8 cellular contexts compared by ENCODE assay signal in the genomic region with DNA sequence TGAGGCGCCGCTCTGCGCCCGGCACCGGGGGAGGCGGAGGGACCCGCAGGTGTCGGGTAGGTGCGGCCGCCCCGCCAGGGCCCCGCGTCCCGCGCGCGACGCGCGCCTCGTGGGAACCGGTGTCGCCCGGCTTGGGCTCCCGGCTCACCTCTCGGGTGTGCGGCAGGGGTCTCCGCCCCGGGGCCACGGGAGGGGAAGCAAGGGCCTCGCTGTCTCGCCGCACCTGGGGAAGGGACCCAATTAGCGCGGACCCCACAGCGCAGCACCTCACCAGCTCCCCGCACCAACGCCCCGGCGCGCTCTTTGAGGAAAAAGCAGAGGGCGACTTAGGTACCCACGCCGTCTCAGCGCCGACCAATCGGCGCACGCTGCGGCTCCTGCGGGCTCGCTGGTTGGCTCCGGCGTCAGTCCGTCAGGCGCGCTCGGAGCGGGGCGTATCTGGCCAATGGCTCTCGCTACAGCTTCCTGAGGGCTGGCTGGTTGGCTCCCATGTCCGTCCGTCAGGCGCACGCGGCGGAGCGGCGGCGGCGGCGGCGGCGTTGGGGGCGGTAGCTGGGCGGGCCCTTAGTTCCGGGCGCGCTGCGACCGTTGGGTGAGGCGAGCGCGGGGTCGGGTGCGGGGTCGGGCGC. TPM values are rescaled to one million over a fixed set of nuclear protein-coding genes. Genes with fewer than 3 reads are reported as not detected.
DNase-seq lines count a peak whose midpoint lies in the region; ATAC-seq and TF ChIP-seq lines count a peak whose summit lies in the region.

A gene with protein sequence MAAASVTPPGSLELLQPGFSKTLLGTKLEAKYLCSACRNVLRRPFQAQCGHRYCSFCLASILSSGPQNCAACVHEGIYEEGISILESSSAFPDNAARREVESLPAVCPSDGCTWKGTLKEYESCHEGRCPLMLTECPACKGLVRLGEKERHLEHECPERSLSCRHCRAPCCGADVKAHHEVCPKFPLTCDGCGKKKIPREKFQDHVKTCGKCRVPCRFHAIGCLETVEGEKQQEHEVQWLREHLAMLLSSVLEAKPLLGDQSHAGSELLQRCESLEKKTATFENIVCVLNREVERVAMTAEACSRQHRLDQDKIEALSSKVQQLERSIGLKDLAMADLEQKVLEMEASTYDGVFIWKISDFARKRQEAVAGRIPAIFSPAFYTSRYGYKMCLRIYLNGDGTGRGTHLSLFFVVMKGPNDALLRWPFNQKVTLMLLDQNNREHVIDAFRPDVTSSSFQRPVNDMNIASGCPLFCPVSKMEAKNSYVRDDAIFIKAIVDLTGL (plus strand): TSS at position 567 of the 629 bp plus-strand sequence. CDS start 12,225 bp downstream, outside the sequence.

- no peaks in the 10 kb centered on the region for H3K27me3 Mint-ChIP-seq in naive B cell

- no peak for TF ChIP-seq CTCF in DOHH2 (IDR thresholded peaks at IDR 0.05; ENCODE audit: low read depth, low read length, poor library complexity, severe bottlenecking)

- H2AFZ ChIP-seq in GM23248: peak within 1 kb of the TSS; percentile 93

- peaks cover 3% of the 10 kb centered on the region; the same call in 1 of the 2 replicates for H4K20me1 ChIP-seq in DOHH2 (ENCODE audit: control insufficient read depth, insufficient read depth, low read depth, low read length)
- H4K20me1 ChIP-seq in GM23248 (ENCODE audit: insufficient read depth): no peaks in the 10 kb centered on the region

- H3K27me3 ChIP-seq in DOHH2 (ENCODE audit: control insufficient read depth, low read length) (peaks cover 5% of the 10 kb centered on the region; the same call in 1 of the 2 replicates), GM23248 (replicated peaks; ENCODE audit: insufficient read depth) (no peaks in the 10 kb centered on the region)

- H3K79me2 ChIP-seq in DOHH2 (ENCODE audit: control insufficient read depth, low read length): peaks cover 56% of the 10 kb centered on the region
- H3K79me2 ChIP-seq in GM23248 (ENCODE audit: insufficient read depth): peaks cover 44% of the 10 kb centered on the region

- H3K36me3 ChIP-seq in DOHH2 (ENCODE audit: control insufficient read depth, low read length): peaks cover 33% of the 10 kb centered on the region
- H3K36me3 ChIP-seq in GM23248 (ENCODE audit: low read depth): no peaks in the 10 kb centered on the region

- peak; percentile 91 to 92 for ATAC-seq in naive B cell (ENCODE audit: low read depth in 2 of 2)
- ATAC-seq in stimulated activated effector memory CD8-positive, alpha-beta T cell treated with anti-CD3 and anti-CD28 coated beads, Interleukin-12 subunit alpha, Interleukin-12 subunit beta, amount 100 ng/mL, for 72 hours: peak; percentile 92

- H3K9me2 ChIP-seq in DOHH2 (replicated peaks; ENCODE audit: control insufficient read depth, low read length): no peaks in the 10 kb centered on the region
- H3K9me2 ChIP-seq in GM23248 (ENCODE audit: insufficient read depth): no peaks in the 10 kb centered on the region

- no peaks in the 10 kb centered on the region for H3K36me3 Mint-ChIP-seq in naive B cell
- H3K36me3 Mint-ChIP-seq in stimulated activated effector memory CD8-positive, alpha-beta T cell treated with anti-CD3 and anti-CD28 coated beads, Interleukin-12 subunit alpha, Interleukin-12 subunit beta, amount 100 ng/mL, for 72 hours: peaks cover 53% of the 10 kb centered on the region

- H3K4me1 ChIP-seq in DOHH2 (ENCODE audit: control insufficient read depth, low read length) (peaks cover 24% of the 10 kb centered on the region), GM23248 (ENCODE audit: insufficient read depth) (peaks cover 10% of the 10 kb centered on the region)

- H3F3A ChIP-seq in DOHH2 (ENCODE audit: control insufficient read depth, insufficient read depth) (no peaks in the 10 kb centered on the region), GM23248 (ENCODE audit: insufficient read depth) (0 out of 2 replicates have a peak, but pooled peaks cover 9% of the 10 kb centered on the region)

- peak; percentile 99 for DNase-seq in GM23248
- peak; percentile 95 to 96 for DNase-seq in Kasumi-1 (lab: John Stamatoyannopoulos, UW)
- DNase-seq in RKO (ENCODE audit: low spot score): peak; percentile 100
- DNase-seq in activated T-helper 1 cell treated with Interleukin-2 at 50 U/mL for 16 hours (ENCODE audit: low read depth): peak; percentile 97
- DNase-seq in fibroblast of gingiva (ENCODE audit: low read depth): peak; percentile 100
- DNase-seq in naive B cell: peak; percentile 97
- peak; percentile 96 to 99 for DNase-seq in stimulated activated effector memory CD8-positive, alpha-beta T cell treated with anti-CD3 and anti-CD28 coated beads, Interleukin-12 subunit alpha, Interleukin-12 subunit beta, amount 100 ng/mL, for 72 hours (ENCODE audit: low spot score in 2 of 2)

- H3K4me3 ChIP-seq in DOHH2 (ENCODE audit: low read length): peak within 1 kb of the TSS; percentile 79
- H3K4me3 ChIP-seq in GM23248: peak within 1 kb of the TSS; percentile 89

- no peaks in the 10 kb centered on the region for H3K9me3 Mint-ChIP-seq in naive B cell
- no peaks in the 10 kb centered on the region for H3K9me3 Mint-ChIP-seq in stimulated activated effector memory CD8-positive, alpha-beta T cell treated with anti-CD3 and anti-CD28 coated beads, Interleukin-12 subunit alpha, Interleukin-12 subunit beta, amount 100 ng/mL, for 72 hours

- H3K4me1 Mint-ChIP-seq in naive B cell: peaks cover 20 to 46% (median 29%) of the 10 kb centered on the region in 3 donors
- peaks cover 48% of the 10 kb centered on the region for H3K4me1 Mint-ChIP-seq in stimulated activated effector memory CD8-positive, alpha-beta T cell treated with anti-CD3 and anti-CD28 coated beads, Interleukin-12 subunit alpha, Interleukin-12 subunit beta, amount 100 ng/mL, for 72 hours

- peak within 1 kb of the TSS; percentile 64 to 93 (median 86) for H3K27ac Mint-ChIP-seq in naive B cell
- peak within 1 kb of the TSS; percentile 94 for H3K27ac Mint-ChIP-seq in stimulated activated effector memory CD8-positive, alpha-beta T cell treated with anti-CD3 and anti-CD28 coated beads, Interleukin-12 subunit alpha, Interleukin-12 subunit beta, amount 100 ng/mL, for 72 hours

- H3K9me3 ChIP-seq in DOHH2 (ENCODE audit: control insufficient read depth, insufficient read depth, low read length) (no peaks in the 10 kb centered on the region), GM23248 (ENCODE audit: low read depth) (no peaks in the 10 kb centered on the region)

- in situ Hi-C loops in GM23248 (cut with MboI): no loop called here

- peak within 1 kb of the TSS; percentile 49 for H3K27ac ChIP-seq in DOHH2 (ENCODE audit: low read depth, low read length)
- H3K27ac ChIP-seq in GM23248: peak within 1 kb of the TSS; percentile 42

- WGBS in GM23248 (ENCODE audit: low coverage in 1 of 2, low lambda C conversion rate in 2 of 2, missing lambda C conversion rate in 2 of 2), 2 experiments: 2% methylated on average over 54 to 62 of the region's 88 CpGs

- H3K4me3 Mint-ChIP-seq in naive B cell: peak within 1 kb of the TSS; percentile 80 to 91 (median 88)
- H3K4me3 Mint-ChIP-seq in stimulated activated effector memory CD8-positive, alpha-beta T cell treated with anti-CD3 and anti-CD28 coated beads, Interleukin-12 subunit alpha, Interleukin-12 subunit beta, amount 100 ng/mL, for 72 hours: peak within 1 kb of the TSS; percentile 96

- H3K4me2 ChIP-seq in DOHH2 (ENCODE audit: low read length) (peak within 1 kb of the TSS; percentile 92), GM23248 (ENCODE audit: unreplicated experiment) (peak within 1 kb of the TSS; percentile 94)

- peak within 1 kb of the TSS; percentile 85 for H3K9ac ChIP-seq in GM23248

RNA-seq across cellular contexts. Expression of the gene that starts here (rescaled TPM):
- total RNA-seq in GM23248 (2014; rRNA removed; shearing (Covaris generic)): 8.1 and 11.5 TPM in 2 replicates
- polyA plus RNA-seq in GM23248 (2016; fragmentation: Nextera tagmentation; extraction: Ambion mirVana) (14.3 and 15.0 TPM in 2 replicates), naive B cell (ENCODE audit: low read depth in 6 of 6) (10 to 100 TPM; 13.2 to 29.9 (median 18.4) TPM)

Comparison
In these comparisons a context has a peak if more than half of its experiments do, and no peak if none do; other contexts are left out.
1. Peak in every context shown above with its lines: DNase-seq, ATAC-seq, H3K4me3 ChIP-seq and H3K27ac ChIP-seq.